ENCODE assay signal across 29 cellular contexts in the genomic region with DNA sequence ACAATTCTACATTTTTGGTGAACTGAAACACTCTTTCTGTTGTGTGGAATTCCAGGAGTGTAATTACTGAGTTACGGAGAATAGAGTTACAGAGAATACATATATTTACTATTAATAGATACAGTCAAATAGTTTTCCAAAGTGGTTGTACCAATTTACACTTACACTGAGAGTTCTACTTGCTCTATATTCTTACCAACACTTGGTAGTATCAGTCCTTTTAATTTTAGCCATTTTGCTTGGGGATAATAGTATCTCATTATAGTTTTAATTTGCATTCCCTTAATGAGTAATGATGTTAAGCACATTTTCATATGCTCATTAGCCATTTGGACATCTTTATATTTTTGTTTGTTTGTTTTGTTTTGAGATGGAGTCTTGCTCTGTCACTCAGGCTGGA.
"Had no signal": no experiment of that assay in that cellular context is flagged by ENCODE, and none has a peak within 500 bp of the region (broad histone marks: within the 10 kb centered on the region; RNA-seq: fewer than 3 reads in every experiment).

No MANE protein-coding gene starts in this region.

- H3K27me3 Mint-ChIP-seq: stimulated activated memory B cell treated with anti-CD40 and anti-IgM and Interleukin-4, amounts not matched to agents 10 μg/mL and 1 μg/mL and 100 μg/mL, for 72 hours; stimulated activated naive B cell treated with anti-CD40 and anti-IgM and Interleukin-4, amounts not matched to agents 10 μg/mL and 1 μg/mL and 100 μg/mL, for 72 hours; stimulated activated naive CD8-positive, alpha-beta T cell treated with anti-CD3 and anti-CD28 coated beads, Interleukin-15, amount 100 ng/mL, for 72 hours; stimulated activated naive CD8-positive, alpha-beta T cell treated with anti-CD3 and anti-CD28 coated beads, Interleukin-15, Interleukin-2, amounts not matched to agents 100 ng/mL and 50 ng/mL, for 24 hours; type B pancreatic cell had no signal

- H3K27me3 ChIP-seq: stomach, suprapubic skin, testis, thyroid gland, tibial artery, tibial nerve, transverse colon, upper lobe of left lung, upper lobe of right lung, uterus, vagina had no signal

- H3K27ac ChIP-seq: stomach, suprapubic skin, testis, thoracic aorta, thyroid gland, tibial artery, tibial nerve, transverse colon, upper lobe of left lung, upper lobe of right lung, uterus, vagina had no signal

- H3K9me3 ChIP-seq: stomach, suprapubic skin, testis, thoracic aorta, thyroid gland, tibial artery, transverse colon, upper lobe of left lung, upper lobe of right lung, uterus, vagina had no signal

- ATAC-seq: stimulated activated effector memory CD8-positive, alpha-beta T cell treated with anti-CD3 and anti-CD28 coated beads, Interleukin-12 subunit alpha, Interleukin-12 subunit beta, amount 100 ng/mL, for 72 hours; stimulated activated memory B cell treated with anti-CD40 and anti-IgM and Interleukin-4, amounts not matched to agents 10 μg/mL and 1 μg/mL and 100 μg/mL, for 72 hours; stimulated activated naive B cell treated with anti-CD40 and anti-IgM and Interleukin-4, amounts not matched to agents 10 μg/mL and 1 μg/mL and 100 μg/mL, for 72 hours; stimulated activated naive CD8-positive, alpha-beta T cell treated with anti-CD3 and anti-CD28 coated beads, Interleukin-15, amount 100 ng/mL, for 72 hours; stimulated activated naive CD8-positive, alpha-beta T cell treated with anti-CD3 and anti-CD28 coated beads, Interleukin-15, Interleukin-2, amounts not matched to agents 100 U/mL and 50 U/mL, for 24 hours; upper lobe of right lung had no signal

- H3K4me1 Mint-ChIP-seq: stimulated activated effector memory CD8-positive, alpha-beta T cell treated with anti-CD3 and anti-CD28 coated beads, Interleukin-12 subunit alpha, Interleukin-12 subunit beta, amount 100 ng/mL, for 72 hours; stimulated activated memory B cell treated with anti-CD40 and anti-IgM and Interleukin-4, amounts not matched to agents 10 μg/mL and 1 μg/mL and 100 μg/mL, for 72 hours; stimulated activated naive B cell treated with anti-CD40 and anti-IgM and Interleukin-4, amounts not matched to agents 10 μg/mL and 1 μg/mL and 100 μg/mL, for 72 hours; stimulated activated naive CD8-positive, alpha-beta T cell treated with anti-CD3 and anti-CD28 coated beads, Interleukin-15, amount 100 ng/mL, for 72 hours had no signal

- H3K27ac Mint-ChIP-seq: stimulated activated effector memory CD8-positive, alpha-beta T cell treated with anti-CD3 and anti-CD28 coated beads, Interleukin-12 subunit alpha, Interleukin-12 subunit beta, amount 100 ng/mL, for 72 hours; stimulated activated memory B cell treated with anti-CD40 and anti-IgM and Interleukin-4, amounts not matched to agents 10 μg/mL and 1 μg/mL and 100 μg/mL, for 72 hours; stimulated activated naive CD8-positive, alpha-beta T cell treated with anti-CD3 and anti-CD28 coated beads, Interleukin-15, amount 100 ng/mL, for 72 hours; stimulated activated naive CD8-positive, alpha-beta T cell treated with anti-CD3 and anti-CD28 coated beads, Interleukin-15, Interleukin-2, amounts not matched to agents 100 ng/mL and 50 ng/mL, for 24 hours; type B pancreatic cell had no signal

- H3K4me1 ChIP-seq: stomach, testis, thyroid gland, tibial artery, tibial nerve, transverse colon, uterus, vagina had no signal

- H3K36me3 ChIP-seq: uterus had no signal

- H3K4me3 ChIP-seq: stomach, suprapubic skin, testis, thoracic aorta, thyroid gland, tibial artery, tibial nerve, transverse colon, upper lobe of left lung, upper lobe of right lung, uterus, vagina had no signal

- FAIRE-seq: urothelium cell line had no signal

- H3K4me3 Mint-ChIP-seq: stimulated activated effector memory CD8-positive, alpha-beta T cell treated with anti-CD3 and anti-CD28 coated beads, Interleukin-12 subunit alpha, Interleukin-12 subunit beta, amount 100 ng/mL, for 72 hours; stimulated activated memory B cell treated with anti-CD40 and anti-IgM and Interleukin-4, amounts not matched to agents 10 μg/mL and 1 μg/mL and 100 μg/mL, for 72 hours; stimulated activated naive B cell treated with anti-CD40 and anti-IgM and Interleukin-4, amounts not matched to agents 10 μg/mL and 1 μg/mL and 100 μg/mL, for 72 hours; stimulated activated naive CD8-positive, alpha-beta T cell treated with anti-CD3 and anti-CD28 coated beads, Interleukin-15, amount 100 ng/mL, for 72 hours; stimulated activated naive CD8-positive, alpha-beta T cell treated with anti-CD3 and anti-CD28 coated beads, Interleukin-15, Interleukin-2, amounts not matched to agents 100 ng/mL and 50 ng/mL, for 24 hours; type B pancreatic cell had no signal

- DNase-seq: stimulated activated CD4-positive, alpha-beta T cell treated with anti-CD3 and anti-CD28 coated beads, Interleukin-2, amount 100 ng/mL, for 48 hours; stimulated activated CD4-positive, alpha-beta T cell treated with anti-CD3 and anti-CD28 coated beads, Interleukin-4, amount 100 ng/mL, for 1 hour; stimulated activated CD4-positive, alpha-beta T cell treated with anti-CD3 and anti-CD28 coated beads, Interleukin-4, amount 100 ng/mL, for 24 hours; stimulated activated CD4-positive, alpha-beta T cell treated with anti-CD3 and anti-CD28 coated beads, Interleukin-4, amount 100 ng/mL, for 4 hours; stimulated activated CD8-positive, alpha-beta memory T cell treated with anti-CD3 and anti-CD28 coated beads, Interleukin-4, amount 100 ng/mL, for 48 hours; stimulated activated naive B cell treated with anti-CD40 and anti-IgM and Interleukin-4, amounts not matched to agents 10 μg/mL and 1 μg/mL and 100 μg/mL, for 72 hours; stimulated activated naive CD4-positive, alpha-beta T cell; stimulated activated naive CD4-positive, alpha-beta T cell treated with Interleukin-2 at 50 U/mL for 16 hours; stimulated activated naive CD8-positive, alpha-beta T cell treated with anti-CD3 and anti-CD28 coated beads, Interleukin-15, amount 100 ng/mL, for 72 hours; stimulated activated naive CD8-positive, alpha-beta T cell treated with anti-CD3 and anti-CD28 coated beads, Interleukin-15, Interleukin-2, amounts not matched to agents 100 U/mL and 50 U/mL, for 24 hours; stomach; substantia nigra; testis; thyroid gland; tibial artery; transverse colon; trophoblast cell; upper lobe of left lung; upper lobe of right lung; uterus had no signal

- H3K9me3 Mint-ChIP-seq: stimulated activated effector memory CD8-positive, alpha-beta T cell treated with anti-CD3 and anti-CD28 coated beads, Interleukin-12 subunit alpha, Interleukin-12 subunit beta, amount 100 ng/mL, for 72 hours; stimulated activated memory B cell treated with anti-CD40 and anti-IgM and Interleukin-4, amounts not matched to agents 10 μg/mL and 1 μg/mL and 100 μg/mL, for 72 hours; stimulated activated naive B cell treated with anti-CD40 and anti-IgM and Interleukin-4, amounts not matched to agents 10 μg/mL and 1 μg/mL and 100 μg/mL, for 72 hours; stimulated activated naive CD8-positive, alpha-beta T cell treated with anti-CD3 and anti-CD28 coated beads, Interleukin-15, amount 100 ng/mL, for 72 hours; stimulated activated naive CD8-positive, alpha-beta T cell treated with anti-CD3 and anti-CD28 coated beads, Interleukin-15, Interleukin-2, amounts not matched to agents 100 ng/mL and 50 ng/mL, for 24 hours; type B pancreatic cell had no signal
